In the genomic region with DNA sequence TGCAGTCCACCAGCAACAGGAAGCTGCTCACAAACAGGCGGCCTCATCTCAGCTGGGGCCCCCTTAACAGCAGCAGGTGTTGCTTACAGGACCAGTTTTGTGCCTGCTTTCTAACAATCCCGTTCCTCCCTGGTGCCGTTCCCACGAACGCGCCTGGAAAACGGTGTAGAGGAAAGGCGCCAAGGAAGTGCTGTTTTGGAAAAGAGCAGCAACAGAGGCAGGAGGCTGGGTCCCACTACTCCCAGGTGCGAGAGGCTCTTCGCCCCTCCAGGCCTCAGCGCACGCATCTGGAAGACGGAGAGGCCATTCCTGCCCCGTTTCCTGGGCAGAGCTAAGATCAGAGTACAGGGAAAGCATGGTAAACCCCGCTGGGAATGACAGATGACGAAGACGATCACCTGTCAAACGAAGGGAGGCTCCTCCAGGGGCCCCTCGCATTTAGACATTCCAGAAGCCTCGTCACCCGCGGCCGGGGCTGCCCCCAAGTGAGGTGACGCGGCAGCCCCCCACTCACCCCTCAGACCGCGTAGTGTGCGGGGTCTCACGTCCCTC, we compare ENCODE assay signal across 8 cellular contexts. TPM values are rescaled to one million over a fixed set of nuclear protein-coding genes. Genes with fewer than 3 reads are reported as not detected.
DNase-seq lines count a peak whose midpoint lies in the region; ATAC-seq and TF ChIP-seq lines count a peak whose summit lies in the region.

No MANE protein-coding gene starts in this region.

- H3K27me3 Mint-ChIP-seq in nephron (ENCODE audit: low read depth) = peaks cover 4% of the 10 kb centered on the region

- H3K79me2 ChIP-seq in MM.1S (ENCODE audit: low read length) = peaks cover 16% of the 10 kb centered on the region

- H3K27ac ChIP-seq in MM.1S (ENCODE audit: low read length) (peak overlapping the region; percentile 7; the same call in 1 of the 2 replicates), aorta (ENCODE audit: low read depth in 1 of 2, low read length in 2 of 2) (peak overlapping the region; percentile 1 to 4)

- H3K36me3 Mint-ChIP-seq in nephron (ENCODE audit: low read depth) = peaks cover 8% of the 10 kb centered on the region

- H3K4me2 ChIP-seq in MM.1S (ENCODE audit: low read depth, low read length) = peak overlapping the region; percentile 87

- H3F3A ChIP-seq in MM.1S (ENCODE audit: insufficient read depth, low read length) = no peaks in the 10 kb centered on the region; the same call in 1 of the 2 replicates

- intact Hi-C loops in aorta (cut with DNase I) = loop anchor here in 1 of 2 donors (1.0 kb wide), 1 partner anchor 27 kb away; the partner anchor contains the start of gene RCN2

- peak overlapping the region; percentile 79 for H3K9ac ChIP-seq in MM.1S (ENCODE audit: low read length)

- peak overlapping the region; percentile 89 to 96 (median 92) for H3K27ac Mint-ChIP-seq in nephron

- peaks cover 29% of the 10 kb centered on the region for H3K4me1 Mint-ChIP-seq in nephron

- H3K36me3 ChIP-seq in MM.1S (replicated peaks; ENCODE audit: insufficient read depth, low read length) (no peaks in the 10 kb centered on the region), aorta (ENCODE audit: control insufficient read depth in 1 of 2, insufficient read depth in 2 of 2, low read length in 1 of 2) (no peaks in the 10 kb centered on the region)

- no peaks in the 10 kb centered on the region for H3K9me2 ChIP-seq in MM.1S (replicated peaks; ENCODE audit: insufficient read depth, low read length)

- DNase-seq in COR-L47 (lab: John Stamatoyannopoulos, UW) (peak; percentile 47), MM.1S (no peak), fibroblast of the aortic adventitia (ENCODE audit: low read depth) (peak; percentile 10), aorta (no peak)
- DNase-seq in activated T-cell treated with anti-CD3 and anti-CD28 coated beads, Interleukin-2, amount 50 U/mL, for 1 hour = peak; percentile 40

- H3K27me3 ChIP-seq in MM.1S (replicated peaks; ENCODE audit: insufficient read depth, low read length) = no peaks in the 10 kb centered on the region; the same call in 1 of the 2 replicates
- H3K27me3 ChIP-seq in aorta (ENCODE audit: control insufficient read depth in 1 of 2, insufficient read depth in 2 of 2, low read length in 1 of 2) = no peaks in the 10 kb centered on the region

- peak overlapping the region; percentile 94 to 98 (median 95) for H3K4me3 Mint-ChIP-seq in nephron

- peak; percentile 28 for ATAC-seq in GM21526 (IDR thresholded peaks at IDR 0.05; ENCODE audit: low FRiP score, unreplicated experiment)
- peak; percentile 16 for ATAC-seq in aorta (ENCODE audit: low FRiP score)
- no peak for ATAC-seq in HG02588 (IDR thresholded peaks at IDR 0.05; ENCODE audit: unreplicated experiment)

- H3K9me3 Mint-ChIP-seq in nephron = peaks cover 2% of the 10 kb centered on the region

- H3K4me3 ChIP-seq in MM.1S (ENCODE audit: low read length) (peak overlapping the region; percentile 96), fibroblast of the aortic adventitia (ENCODE audit: low read depth, low read length) (peak overlapping the region; percentile 86), aorta (ENCODE audit: low read length in 2 of 2) (peak overlapping the region; percentile 71 to 91)

- 2 to 3% methylated on average over 29 of the region's 29 CpGs for WGBS in aorta, 2 donors

- H2AFZ ChIP-seq in MM.1S (ENCODE audit: low read length) = peak overlapping the region; percentile 89

- H3K9me3 ChIP-seq in MM.1S (replicated peaks; ENCODE audit: insufficient read depth, low read length) = no peaks in the 10 kb centered on the region
- H3K9me3 ChIP-seq in aorta (ENCODE audit: control insufficient read depth, low read length) = no peaks in the 10 kb centered on the region

- peaks cover 21% of the 10 kb centered on the region for H3K4me1 ChIP-seq in MM.1S (ENCODE audit: low read length)
- H3K4me1 ChIP-seq in aorta (ENCODE audit: control insufficient read depth in 1 of 2, insufficient read depth in 2 of 2, low read length in 2 of 2) = peaks cover 0 to 1% of the 10 kb centered on the region in 2 donors

- H4K20me1 ChIP-seq in MM.1S (ENCODE audit: insufficient read depth, low read length) = no peaks in the 10 kb centered on the region

- TF ChIP-seq CTCF in MM.1S (IDR thresholded peaks at IDR 0.05; ENCODE audit: low read length) (no peak), fibroblast of the aortic adventitia (IDR thresholded peaks at IDR 0.05; ENCODE audit: insufficient read depth, low read length) (no peak), nephron (IDR thresholded peaks at IDR 0.05; ENCODE audit: unreplicated experiment in 3 of 3) (no peak)

RNA-seq across cellular contexts. Expression of gene SCAPER, which starts 0.6 kb away (rescaled TPM):
- total RNA-seq in fibroblast of the aortic adventitia (ENCODE audit: low replicate concordance) (7.0 and 16.3 TPM in 2 replicates), aorta (10 to 100 TPM; 37.8 to 44.3 TPM)
- polyA plus RNA-seq in aorta = 10 to 100 TPM; 11.9 to 13.5 TPM

RNA-seq across cellular contexts. Expression of gene RCN2, which starts 27.0 kb away (rescaled TPM):
- total RNA-seq in fibroblast of the aortic adventitia (ENCODE audit: low replicate concordance) (59.9 and 89.8 TPM in 2 replicates), aorta (10 to 100 TPM; 41.0 to 48.9 TPM)
- 10 to 100 TPM; 62.5 to 65.0 TPM for polyA plus RNA-seq in aorta

Comparison
In these comparisons a context has a peak if more than half of its experiments do, and no peak if none do; other contexts are left out.
1. DNase-seq: peak in COR-L47 (single experiment), activated T-cell treated with anti-CD3 and anti-CD28 coated beads, Interleukin-2, amount 50 U/mL, for 1 hour (single experiment) and fibroblast of the aortic adventitia (single experiment); none in MM.1S (single experiment) and aorta (0 of 2).
2. Peak in every context shown above with its lines, with median percentiles within 50 percentile points of each other: H3K4me3 ChIP-seq.